ENCODE assay signal across 15 cellular contexts in the genomic region with DNA sequence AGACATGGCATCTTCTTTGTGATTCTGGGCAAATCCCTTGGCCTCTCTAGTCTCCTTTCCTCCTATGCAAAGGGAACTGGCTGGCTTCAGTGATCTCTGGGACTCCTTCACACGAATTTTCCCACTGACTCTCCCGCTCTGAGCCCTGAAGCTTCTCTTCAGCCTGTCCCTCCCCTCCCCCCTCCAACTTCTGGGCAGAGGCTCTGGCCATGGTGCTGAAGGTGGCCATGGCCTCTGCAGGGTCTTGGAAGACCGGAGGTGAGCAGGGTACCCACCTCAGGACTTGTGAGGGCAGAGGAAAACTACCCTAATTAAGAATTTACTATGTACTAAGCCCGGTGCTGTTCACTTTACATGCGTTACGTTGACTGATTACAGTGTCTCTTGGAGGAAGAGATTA. TPM values are rescaled to one million over a fixed set of nuclear protein-coding genes. Genes with fewer than 3 reads are reported as not detected.
DNase-seq lines count a peak whose midpoint lies in the region; ATAC-seq, FAIRE-seq and TF ChIP-seq lines count a peak whose summit lies in the region.
"Had no signal": no experiment of that assay in that cellular context is flagged by ENCODE, and none has a peak within 500 bp of the region (broad histone marks: within the 10 kb centered on the region; RNA-seq: fewer than 3 reads in every experiment).

No MANE protein-coding gene starts in this region.

- no peaks in the 10 kb centered on the region for H3K27me3 Mint-ChIP-seq in WTC11 (ENCODE audit: low read depth)

- DNase-seq in A549 (ENCODE audit: low read depth in 1 of 2, low spot score in 1 of 2) (no peak), HT1080 (ENCODE audit: low read depth) (peak; percentile 20), WTC11 (ENCODE audit: low spot score) (peak; percentile 75), iPS-NIHi7 (ENCODE audit: extremely low spot score) (peak; percentile 86), NCI-H774 (lab: John Stamatoyannopoulos, UW) (no peak), T-helper 1 cell (no peak), NCI-H2171 (lab: John Stamatoyannopoulos, UW) (no peak)
- DNase-seq: AML-193, left colon, NCI-H1092 had no signal

- no peak overlapping the region for H3K27ac Mint-ChIP-seq in WTC11

- no peaks in the 10 kb centered on the region for H3K9me3 ChIP-seq in A549

- no peak for TF ChIP-seq POLR2A in A549 (IDR thresholded peaks at IDR 0.05; ENCODE audit: low read length)

- no peak overlapping the region for H3K4me2 ChIP-seq in A549

- no peak for ATAC-seq in A549
- ATAC-seq in WTC11: peak; percentile 85
- no peak for ATAC-seq in HG02623 (IDR thresholded peaks at IDR 0.05; ENCODE audit: unreplicated experiment)
- ATAC-seq: left colon had no signal

- no peak overlapping the region for H3K4me3 ChIP-seq in A549

- FAIRE-seq in A549 (lab: Jason Lieb, UNC): no peak
- FAIRE-seq: astrocyte, H54 had no signal

- no peak for TF ChIP-seq CTCF in A549 (IDR thresholded peaks at IDR 0.05)
- TF ChIP-seq CTCF in WTC11 (IDR thresholded peaks at IDR 0.05): no peak

- no peaks in the 10 kb centered on the region for H3K9me3 Mint-ChIP-seq in WTC11

- no peaks in the 10 kb centered on the region for H3K4me1 ChIP-seq in A549

- CTCF ChIA-PET in A549 (lab: Yijun Ruan, JAX): no interaction called here
- CTCF ChIA-PET in WTC11 (lab: Charles Lee): interaction anchor here (1.1 to 1.5 kb wide), 4 partner anchors 29 to 427 kb away, joined by 3 to 6 read pairs (median 4); partner anchors contain the start of gene POU3F1

- TF ChIP-seq RAD21 in A549 (conservative IDR thresholded peaks at IDR 0.05 in 1 of 2, IDR thresholded peaks at IDR 0.05 in 1 of 2): no peak

- H3K4me1 Mint-ChIP-seq in WTC11: peaks cover 50% of the 10 kb centered on the region

- no peak overlapping the region for H3K4me3 Mint-ChIP-seq in WTC11

- 58% methylated on average over 4 of the region's 6 CpGs for WGBS in A549 (ENCODE audit: missing lambda C conversion rate)

- no peak overlapping the region for H3K27ac ChIP-seq in A549

- POLR2A ChIA-PET in A549 (lab: Yijun Ruan, JAX) (no interaction called here), WTC11 (lab: Charles Lee) (interaction anchor here (1.0 kb wide), 2 partner anchors 33 to 45 kb away, joined by 3 read pairs; no protein-coding TSS in a partner anchor)

- H3K36me3 Mint-ChIP-seq in WTC11: no peaks in the 10 kb centered on the region

- no peak for TF ChIP-seq EP300 in A549 (IDR thresholded peaks at IDR 0.05)

TF ChIP-seq in A549, 52 proteins besides CTCF, POLR2A, EP300 and RAD21:
- no peak for TF ChIP-seq RARB (CRISPR knock-in tag; IDR thresholded peaks at IDR 0.05)
- no peak for TF ChIP-seq ZC3H11A (IDR thresholded peaks at IDR 0.05)
- no peak for TF ChIP-seq ZSCAN20 (CRISPR knock-in tag; IDR thresholded peaks at IDR 0.05)
- TF ChIP-seq KDM5A (IDR thresholded peaks at IDR 0.05): no peak
- no peak for TF ChIP-seq FOSB (CRISPR knock-in tag; IDR thresholded peaks at IDR 0.05)
- TF ChIP-seq CHD2 (IDR thresholded peaks at IDR 0.05; ENCODE audit: low read length, partially characterized antibody): no peak
- peak; percentile 86 for TF ChIP-seq REST (IDR thresholded peaks at IDR 0.05)
- TF ChIP-seq GATA3 (IDR thresholded peaks at IDR 0.05; ENCODE audit: borderline replicate concordance): no peak

TF ChIP-seq in WTC11, 78 proteins besides CTCF, POLR2A, EP300 and RAD21 (continues in another document):
- TF ChIP-seq GTF2I (CRISPR knock-in tag; conservative IDR thresholded peaks at IDR 0.05) (no peak), NFYB (CRISPR knock-in tag; conservative IDR thresholded peaks at IDR 0.05; ENCODE audit: low read depth) (no peak), ZNF423 (CRISPR knock-in tag; IDR thresholded peaks at IDR 0.05) (no peak), CBFB (CRISPR knock-in tag; IDR thresholded peaks at IDR 0.05; ENCODE audit: low read depth) (peak; percentile 86; the same call in 1 of the 2 replicates), ATF2 (CRISPR knock-in tag; IDR thresholded peaks at IDR 0.05; ENCODE audit: borderline replicate concordance, low read depth) (no peak), ZNF317 (CRISPR knock-in tag; IDR thresholded peaks at IDR 0.05; ENCODE audit: borderline replicate concordance, low read depth) (no peak), ATF6 (CRISPR knock-in tag; IDR thresholded peaks at IDR 0.05) (no peak), TP53 (CRISPR knock-in tag; IDR thresholded peaks at IDR 0.05) (peak; percentile 94), NFE2L1 (CRISPR knock-in tag; IDR thresholded peaks at IDR 0.05) (peak; percentile 43; the same call in 1 of the 2 replicates), NR1H2 (CRISPR knock-in tag; IDR thresholded peaks at IDR 0.05) (no peak), SP1 (CRISPR knock-in tag; conservative IDR thresholded peaks at IDR 0.05) (no peak; the same call in 1 of the 2 replicates), NFATC4 (CRISPR knock-in tag; IDR thresholded peaks at IDR 0.05) (no peak)
- TF ChIP-seq, protein P1, sequence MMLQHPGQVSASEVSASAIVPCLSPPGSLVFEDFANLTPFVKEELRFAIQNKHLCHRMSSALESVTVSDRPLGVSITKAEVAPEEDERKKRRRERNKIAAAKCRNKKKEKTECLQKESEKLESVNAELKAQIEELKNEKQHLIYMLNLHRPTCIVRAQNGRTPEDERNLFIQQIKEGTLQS (CRISPR knock-in tag; conservative IDR thresholded peaks at IDR 0.05): no peak
- TF ChIP-seq, protein P2, sequence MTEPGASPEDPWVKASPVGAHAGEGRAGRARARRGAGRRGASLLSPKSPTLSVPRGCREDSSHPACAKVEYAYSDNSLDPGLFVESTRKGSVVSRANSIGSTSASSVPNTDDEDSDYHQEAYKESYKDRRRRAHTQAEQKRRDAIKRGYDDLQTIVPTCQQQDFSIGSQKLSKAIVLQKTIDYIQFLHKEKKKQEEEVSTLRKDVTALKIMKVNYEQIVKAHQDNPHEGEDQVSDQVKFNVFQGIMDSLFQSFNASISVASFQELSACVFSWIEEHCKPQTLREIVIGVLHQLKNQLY (CRISPR knock-in tag; IDR thresholded peaks at IDR 0.05): no peak
- TF ChIP-seq, protein P3, sequence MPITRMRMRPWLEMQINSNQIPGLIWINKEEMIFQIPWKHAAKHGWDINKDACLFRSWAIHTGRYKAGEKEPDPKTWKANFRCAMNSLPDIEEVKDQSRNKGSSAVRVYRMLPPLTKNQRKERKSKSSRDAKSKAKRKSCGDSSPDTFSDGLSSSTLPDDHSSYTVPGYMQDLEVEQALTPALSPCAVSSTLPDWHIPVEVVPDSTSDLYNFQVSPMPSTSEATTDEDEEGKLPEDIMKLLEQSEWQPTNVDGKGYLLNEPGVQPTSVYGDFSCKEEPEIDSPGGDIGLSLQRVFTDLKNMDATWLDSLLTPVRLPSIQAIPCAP (CRISPR knock-in tag; IDR thresholded peaks at IDR 0.05): peak; percentile 86; the same call in 1 of the 2 replicates
- TF ChIP-seq, protein P4, sequence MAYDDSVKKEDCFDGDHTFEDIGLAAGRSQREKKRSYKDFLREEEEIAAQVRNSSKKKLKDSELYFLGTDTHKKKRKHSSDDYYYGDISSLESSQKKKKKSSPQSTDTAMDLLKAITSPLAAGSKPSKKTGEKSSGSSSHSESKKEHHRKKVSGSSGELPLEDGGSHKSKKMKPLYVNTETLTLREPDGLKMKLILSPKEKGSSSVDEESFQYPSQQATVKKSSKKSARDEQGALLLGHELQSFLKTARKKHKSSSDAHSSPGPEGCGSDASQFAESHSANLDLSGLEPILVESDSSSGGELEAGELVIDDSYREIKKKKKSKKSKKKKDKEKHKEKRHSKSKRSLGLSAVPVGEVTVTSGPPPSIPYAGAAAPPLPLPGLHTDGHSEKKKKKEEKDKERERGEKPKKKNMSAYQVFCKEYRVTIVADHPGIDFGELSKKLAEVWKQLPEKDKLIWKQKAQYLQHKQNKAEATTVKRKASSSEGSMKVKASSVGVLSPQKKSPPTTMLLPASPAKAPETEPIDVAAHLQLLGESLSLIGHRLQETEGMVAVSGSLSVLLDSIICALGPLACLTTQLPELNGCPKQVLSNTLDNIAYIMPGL (CRISPR knock-in tag; IDR thresholded peaks at IDR 0.05): no peak

RNA-seq across cellular contexts. Expression of gene POU3F1, which starts 29.4 kb away (rescaled TPM):
- polyA plus RNA-seq in A549 (2011; rRNA removed) (not detected in 2 replicates), A549 (2017; fragmentation: RNase III; extraction: RNeasy Plus Mini Kit Qiagen cat#74134 plus additional on column Dnase treatment) (not detected in 3 replicates)
- polyA plus RNA-seq in A549 (2012; cell fraction: cytosol; rRNA removed): not detected in 2 replicates
- polyA plus RNA-seq in A549 (2012; cell fraction: nucleus; rRNA removed): 0.09 TPM in 1 of 2 replicates, not detected in the other
- polyA minus RNA-seq in A549 (2011; rRNA and poly(A)+ RNA removed): not detected in 2 replicates
- not detected in 2 replicates for total RNA-seq in HT1080 (2014; rRNA removed; shearing (Covaris generic))
- polyA plus RNA-seq in HT1080 (2015; cell fraction: cytosol; rRNA removed): 0.17 TPM in 2 replicates
- 0.20 TPM in 1 of 2 replicates, not detected in the other for polyA plus RNA-seq in HT1080 (2015; cell fraction: nucleus; rRNA removed)
- 18.9 to 22.4 TPM (median 20.9 TPM) in 3 replicates for total RNA-seq in WTC11 (2021)
- total RNA-seq: left colon, pulmonary artery endothelial cell, subcutaneous adipose tissue had no signal

Comparison
In these comparisons a context has a peak if more than half of its experiments do, and no peak if none do; other contexts are left out.
1. DNase-seq: peak in HT1080 (single experiment), WTC11 (single experiment) and iPS-NIHi7 (single experiment); none in A549 (0 of 2), NCI-H774 (single experiment), T-helper 1 cell (0 of 5) and NCI-H2171 (single experiment).
2. RNA of gene POU3F1, which starts 29.4 kb away (total RNA-seq): 18.9 to 22.4 TPM in WTC11; not detected in HT1080; every median in the first group is over 10 times any median in the second.
3. Of the 8 proteins assayed by ChIP-seq in both WTC11 and A549: peak only in WTC11: JUN, NR3C1 and TP53; only in A549: none; in both: none; in neither: 5.